In the genomic region with DNA sequence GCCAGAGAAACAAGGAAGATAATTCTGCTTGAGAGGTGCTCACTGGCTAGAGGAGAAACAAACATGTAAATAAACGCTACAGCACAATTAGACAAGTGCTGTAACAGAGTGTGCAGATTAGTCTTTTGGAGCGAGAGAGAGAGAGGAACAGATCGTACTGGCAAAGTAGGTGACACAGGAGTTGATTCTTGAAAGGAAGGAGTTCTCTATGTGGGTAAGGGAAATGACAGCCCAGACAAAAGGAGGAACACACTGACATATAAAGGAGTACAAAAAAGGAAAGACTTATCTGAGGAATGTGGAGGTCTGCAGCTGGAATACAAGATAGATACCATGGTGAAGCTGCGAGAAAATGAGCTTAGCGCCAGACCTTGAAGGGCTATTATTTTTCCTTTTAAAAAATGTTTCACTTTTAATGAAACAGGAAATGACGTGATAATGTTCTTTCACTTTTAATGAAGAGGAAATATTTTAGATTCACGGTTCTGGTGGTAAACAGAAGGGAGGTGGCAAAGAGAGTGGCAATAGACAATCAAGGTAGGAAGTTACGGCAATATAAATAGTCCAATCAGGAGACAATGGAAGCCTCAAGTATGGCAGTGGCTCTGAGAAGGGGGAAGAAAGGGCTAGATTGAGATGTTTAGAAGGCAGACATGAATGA, we compare ENCODE assay signal across 14 cellular contexts.
A peak's percentile ranks its signal among the peaks of the same experiment; 100 is the strongest.
DNase-seq lines count a peak whose midpoint lies in the region; ATAC-seq, FAIRE-seq and TF ChIP-seq lines count a peak whose summit lies in the region.
"Had no signal": no experiment of that assay in that cellular context is flagged by ENCODE, and none has a peak within 500 bp of the region (broad histone marks: within the 10 kb centered on the region; RNA-seq: fewer than 3 reads in every experiment).

No MANE protein-coding gene starts in this region.

- peaks cover 4 to 19% (median 10%) of the 10 kb centered on the region in 5 donors for H3K36me3 ChIP-seq in subcutaneous abdominal adipose tissue (ENCODE audit: control insufficient read depth in 5 of 5, insufficient read depth in 5 of 5, low read length in 5 of 5)

- H3K27me3 ChIP-seq in subcutaneous abdominal adipose tissue (ENCODE audit: control insufficient read depth in 5 of 5, insufficient read depth in 4 of 5, low read length in 5 of 5) = no peaks in the 10 kb centered on the region
- H3K27me3 ChIP-seq: stomach had no signal

- H3K4me1 ChIP-seq in subcutaneous abdominal adipose tissue (ENCODE audit: control insufficient read depth in 5 of 5, insufficient read depth in 5 of 5, low read length in 5 of 5) = no peaks in the 10 kb centered on the region
- H3K4me1 ChIP-seq: stomach had no signal

- peak overlapping the region in 1 of 5 donors; percentile 9 for H3K9ac ChIP-seq in subcutaneous abdominal adipose tissue (ENCODE audit: low read length in 5 of 5)

- peaks cover 2% of the 10 kb centered on the region for H3K36me3 Mint-ChIP-seq in activated CD4-positive, alpha-beta T cell treated with anti-CD3 and anti-CD28 coated beads for 36 hours (ENCODE audit: low read depth)
- H3K36me3 Mint-ChIP-seq in activated B cell treated with CpG ODN at 0.5 μM for 24 hours (ENCODE audit: low read depth) = peaks cover 32% of the 10 kb centered on the region

- H3K4me3 ChIP-seq in subcutaneous abdominal adipose tissue (ENCODE audit: low read depth in 1 of 5, low read length in 5 of 5) = peak overlapping the region in 4 of 5 donors; percentile 24 to 49 (median 34)
- H3K4me3 ChIP-seq: stomach had no signal

- no peak overlapping the region for H3K4me3 Mint-ChIP-seq in activated CD4-positive, alpha-beta T cell treated with anti-CD3 and anti-CD28 coated beads for 36 hours
- no peak overlapping the region for H3K4me3 Mint-ChIP-seq in activated B cell treated with CpG ODN at 0.5 μM for 24 hours
- H3K4me3 Mint-ChIP-seq: activated naive CD8-positive, alpha-beta T cell had no signal

- intact Hi-C loops in activated CD4-positive, alpha-beta T cell treated with anti-CD3 and anti-CD28 coated beads for 36 hours (cut with DNase I, micrococcal nuclease) = no loop called here
- intact Hi-C loops in activated B cell treated with CpG ODN at 0.5 μM for 24 hours (cut with micrococcal nuclease) = no loop called here

- DNase-seq in activated CD4-positive, alpha-beta T cell treated with anti-CD3 and anti-CD28 coated beads for 36 hours = no peak
- DNase-seq in activated CD4-positive, alpha-beta T cell treated with anti-CD3 and anti-CD28 coated beads for 4 hours = no peak
- DNase-seq in activated B cell treated with CpG ODN at 0.5 μM for 24 hours = no peak
- DNase-seq in NCI-H446 treated with DMSO at 0.1 percent for 48 hours (lab: John Stamatoyannopoulos, UW) = no peak
- no peak for DNase-seq in SW480 (ENCODE audit: low spot score)
- DNase-seq in activated naive CD4-positive, alpha-beta T cell treated with Interleukin-2 at 50 U/mL for 16 hours = no peak
- DNase-seq: DMS 273 treated with DMSO at 0.1 percent for 48 hours, NCI-H187 treated with DMSO at 0.1 percent for 48 hours, NCI-H748 treated with DMSO at 0.1 percent for 48 hours, stomach had no signal

- CTCF ChIA-PET in activated CD4-positive, alpha-beta T cell treated with anti-CD3 and anti-CD28 coated beads for 36 hours (lab: Charles Lee) = no interaction called here
- CTCF ChIA-PET in activated B cell treated with CpG ODN at 0.5 μM for 24 hours (lab: Charles Lee) = no interaction called here

- no peak for TF ChIP-seq CTCF in activated B cell treated with CpG ODN at 0.5 μM for 24 hours (IDR thresholded peaks at IDR 0.05)

- H3K27ac ChIP-seq in subcutaneous abdominal adipose tissue (ENCODE audit: low read depth, low read length) = no peak overlapping the region
- H3K27ac ChIP-seq: HL-60, stomach had no signal

- H3K4me1 Mint-ChIP-seq in activated CD4-positive, alpha-beta T cell treated with anti-CD3 and anti-CD28 coated beads for 36 hours = peaks cover 4% of the 10 kb centered on the region
- H3K4me1 Mint-ChIP-seq in activated B cell treated with CpG ODN at 0.5 μM for 24 hours = peaks cover 4% of the 10 kb centered on the region

- no peaks in the 10 kb centered on the region for H3K9me3 Mint-ChIP-seq in activated CD4-positive, alpha-beta T cell treated with anti-CD3 and anti-CD28 coated beads for 36 hours (ENCODE audit: low read depth)
- H3K9me3 Mint-ChIP-seq in activated B cell treated with CpG ODN at 0.5 μM for 24 hours = no peaks in the 10 kb centered on the region

- no peak overlapping the region for H3K27ac Mint-ChIP-seq in activated CD4-positive, alpha-beta T cell treated with anti-CD3 and anti-CD28 coated beads for 36 hours
- H3K27ac Mint-ChIP-seq in activated B cell treated with CpG ODN at 0.5 μM for 24 hours = no peak overlapping the region
- H3K27ac Mint-ChIP-seq: activated naive CD8-positive, alpha-beta T cell had no signal

- ATAC-seq in activated CD4-positive, alpha-beta T cell treated with anti-CD3 and anti-CD28 coated beads for 36 hours = peak; percentile 53
- peak; percentile 88 for ATAC-seq in activated B cell treated with CpG ODN at 0.5 μM for 24 hours (ENCODE audit: low read depth)

- H3K9me3 ChIP-seq in subcutaneous abdominal adipose tissue (ENCODE audit: control insufficient read depth in 5 of 5, low read length in 5 of 5) = no peaks in the 10 kb centered on the region
- H3K9me3 ChIP-seq: stomach had no signal

- FAIRE-seq in islet of Langerhans (lab: Jason Lieb, UNC) = peak; percentile 58

- no peaks in the 10 kb centered on the region for H3K27me3 Mint-ChIP-seq in activated CD4-positive, alpha-beta T cell treated with anti-CD3 and anti-CD28 coated beads for 36 hours
- no peaks in the 10 kb centered on the region for H3K27me3 Mint-ChIP-seq in activated B cell treated with CpG ODN at 0.5 μM for 24 hours
- H3K27me3 Mint-ChIP-seq: activated naive CD8-positive, alpha-beta T cell had no signal

- POLR2A ChIA-PET in activated CD4-positive, alpha-beta T cell treated with anti-CD3 and anti-CD28 coated beads for 36 hours (lab: Charles Lee) = no interaction called here
- POLR2A ChIA-PET in activated B cell treated with CpG ODN at 0.5 μM for 24 hours (lab: Charles Lee) = no interaction called here
